ENCODE assay signal across 8 cellular contexts in the genomic region with DNA sequence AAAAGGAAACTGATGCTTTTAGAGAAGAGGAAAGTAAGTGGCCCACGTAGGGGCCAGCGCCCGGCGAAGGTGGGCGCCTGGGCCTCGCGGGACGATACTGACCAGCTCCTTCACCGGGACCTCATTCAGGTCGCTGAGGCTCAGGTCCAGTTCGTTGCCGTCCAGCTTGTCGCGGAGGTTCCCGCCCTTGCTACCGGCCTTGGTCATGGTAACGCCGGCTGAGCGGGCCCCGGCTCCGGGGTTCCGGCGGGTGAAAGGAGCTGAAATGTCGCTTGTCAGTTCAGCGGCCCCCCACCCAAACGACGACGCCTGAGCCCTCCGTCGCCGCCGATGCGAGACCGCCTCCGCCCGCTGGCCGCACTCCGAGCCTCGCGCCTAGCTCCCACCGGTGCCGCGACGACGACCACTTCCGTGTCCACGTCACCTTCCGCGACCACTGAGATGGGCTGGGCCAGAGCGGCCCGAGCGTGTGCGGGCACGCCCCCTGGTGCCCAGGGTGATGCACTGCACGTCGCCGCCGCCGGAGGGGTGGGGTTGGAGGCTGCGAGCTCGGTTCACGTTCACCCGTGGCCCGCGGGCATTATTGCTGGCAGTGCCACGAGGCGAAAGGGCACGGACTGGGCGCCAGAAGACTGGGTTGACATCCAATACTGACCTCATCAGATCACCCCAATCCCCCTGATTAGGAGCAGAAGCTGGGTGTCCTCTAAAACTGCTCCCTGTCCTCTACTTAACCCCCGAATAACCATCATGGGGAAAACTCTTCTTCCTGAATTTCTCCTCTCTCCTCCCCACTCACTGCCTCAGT.
DNase-seq lines count a peak whose midpoint lies in the region; ATAC-seq lines count a peak whose summit lies in the region.

A gene (minus strand): TSS at position 413 of the 808 bp plus-strand sequence. CDS start 206 bp downstream, at position 207.

- DNase-seq in AG08396 (ENCODE audit: low spot score), result peak; percentile 93
- DNase-seq in NCI-H2227 treated with DMSO at 0.1 percent for 48 hours (lab: John Stamatoyannopoulos, UW), result peak; percentile 78
- peak; percentile 82 to 90 (median 87) for DNase-seq in activated CD4-positive, CD25-positive, alpha-beta regulatory T cell (lab: John Stamatoyannopoulos, UW)
- DNase-seq in central memory CD4-positive, alpha-beta T cell, result peak; percentile 90
- DNase-seq in iris pigment epithelial cell (ENCODE audit: low read depth), result peak; percentile 74
- DNase-seq in stimulated activated CD4-positive, alpha-beta T cell treated with anti-CD3 and anti-CD28 coated beads, Interleukin-12 subunit alpha, Interleukin-12 subunit beta, amount 100 ng/mL, for 24 hours (ENCODE audit: low read depth in 2 of 2), result peak; percentile 82 to 88

- ATAC-seq in GM18870 (IDR thresholded peaks at IDR 0.05; ENCODE audit: unreplicated experiment) (peak; percentile 73), HG03108 (IDR thresholded peaks at IDR 0.05; ENCODE audit: unreplicated experiment) (peak; percentile 91)

Comparison
In these comparisons a context has a peak if more than half of its experiments do, and no peak if none do; other contexts are left out.
1. Peak in every context shown above with its lines: DNase-seq and ATAC-seq.